15 cellular contexts compared by ENCODE assay signal in the genomic region with DNA sequence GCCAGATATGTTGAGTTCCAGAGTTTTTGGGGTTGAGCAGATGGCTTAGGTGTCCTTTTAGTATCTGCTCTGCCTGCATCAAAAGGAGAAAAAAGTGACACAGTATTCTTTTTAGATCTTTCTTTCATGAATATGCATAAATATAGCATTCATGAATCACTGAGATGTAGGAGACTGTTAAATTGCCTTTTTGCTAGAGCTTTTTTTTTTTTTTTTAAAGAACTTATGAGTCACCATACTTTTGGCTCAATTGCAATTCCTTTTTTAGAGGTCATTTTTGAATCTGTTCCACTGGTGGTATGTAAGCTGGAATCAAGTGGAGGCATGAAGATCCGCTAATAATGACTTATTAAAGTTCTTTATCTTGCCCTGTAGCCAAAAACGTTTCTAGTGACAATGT.
DNase-seq lines count a peak whose midpoint lies in the region; TF ChIP-seq lines count a peak whose summit lies in the region.
"Had no signal": no experiment of that assay in that cellular context is flagged by ENCODE, and none has a peak within 500 bp of the region (broad histone marks: within the 10 kb centered on the region; RNA-seq: fewer than 3 reads in every experiment).

No MANE protein-coding gene starts in this region.

- CTCF ChIA-PET in A673 (lab: Charles Lee), result no interaction called here

- TF ChIP-seq CTCF in A673 (conservative IDR thresholded peaks at IDR 0.05; ENCODE audit: low read depth, low read length), result no peak

- intact Hi-C loops in A673 (cut with micrococcal nuclease; ENCODE audit: unreplicated experiment), result no loop called here

- H3K27me3 ChIP-seq in A673 (replicated peaks; ENCODE audit: insufficient read depth, low read depth, low read length, poor library complexity), result no peaks in the 10 kb centered on the region

- no TSS peak for BruUV-seq in A673 (replicated peaks; lab: Mats Ljungman, UMichigan)

- POLR2A ChIA-PET in A673 (lab: Charles Lee; ENCODE audit: low non-redundant PET), result no interaction called here

- H3K9me3 ChIP-seq in A673 (ENCODE audit: low read depth, low read length, poor library complexity, severe bottlenecking), result no peaks in the 10 kb centered on the region
- H3K9me3 ChIP-seq: HAP-1 had no signal

- peaks cover 9% of the 10 kb centered on the region for H3K4me1 ChIP-seq in A673 (ENCODE audit: insufficient read depth, low read length, poor library complexity, severe bottlenecking)
- H3K4me1 ChIP-seq: HAP-1 had no signal

- no peak overlapping the region for H3K4me3 ChIP-seq in A673 (ENCODE audit: low read depth, low read length, poor library complexity, severe bottlenecking)
- H3K4me3 ChIP-seq: HAP-1 had no signal

- peak; percentile 61 for DNase-seq in A673 (ENCODE audit: low spot score)
- peak; percentile 36 for DNase-seq in HS-27A (ENCODE audit: low read depth)
- DNase-seq in cerebellar cortex (ENCODE audit: low spot score), result peak; percentile 37
- DNase-seq in iris pigment epithelial cell (ENCODE audit: low read depth), result peak; percentile 35
- DNase-seq in AML-193 (lab: John Stamatoyannopoulos, UW), result no peak
- DNase-seq in DMS153 treated with DMSO at 0.1 percent for 48 hours (lab: John Stamatoyannopoulos, UW; ENCODE audit: unreplicated experiment), result no peak
- DNase-seq in activated T-cell treated with anti-CD3 and anti-CD28 coated beads, Interleukin-2, amount 50 U/mL, for 1 hour, result no peak
- no peak for DNase-seq in T-helper 2 cell
- DNase-seq: activated CD8-positive, alpha-beta memory T cell treated with anti-CD3 and anti-CD28 coated beads for 24 hours; DND-41; NCI-H187; occipital lobe; RPMI8226; stimulated activated CD8-positive, alpha-beta memory T cell treated with anti-CD3 and anti-CD28 coated beads, Interleukin-4, amount 100 ng/mL, for 48 hours had no signal

- no peaks in the 10 kb centered on the region for H3K36me3 ChIP-seq in A673 (ENCODE audit: insufficient read depth, low read length, poor library complexity, severe bottlenecking)
- H3K36me3 ChIP-seq: HAP-1 had no signal

- no peak overlapping the region for H3K27ac ChIP-seq in A673 (ENCODE audit: low read depth, low read length, poor library complexity, severe bottlenecking)

Comparison
In these comparisons a context has a peak if more than half of its experiments do, and no peak if none do; other contexts are left out.
1. DNase-seq: peak in A673 (single experiment), HS-27A (single experiment), cerebellar cortex (single experiment) and iris pigment epithelial cell (single experiment); none in AML-193 (0 of 2), DMS153 treated with DMSO at 0.1 percent for 48 hours (single experiment), activated T-cell treated with anti-CD3 and anti-CD28 coated beads, Interleukin-2, amount 50 U/mL, for 1 hour (single experiment) and T-helper 2 cell (0 of 5).